Comparison of ENCODE assay signal across 9 cellular contexts in the genomic region with DNA sequence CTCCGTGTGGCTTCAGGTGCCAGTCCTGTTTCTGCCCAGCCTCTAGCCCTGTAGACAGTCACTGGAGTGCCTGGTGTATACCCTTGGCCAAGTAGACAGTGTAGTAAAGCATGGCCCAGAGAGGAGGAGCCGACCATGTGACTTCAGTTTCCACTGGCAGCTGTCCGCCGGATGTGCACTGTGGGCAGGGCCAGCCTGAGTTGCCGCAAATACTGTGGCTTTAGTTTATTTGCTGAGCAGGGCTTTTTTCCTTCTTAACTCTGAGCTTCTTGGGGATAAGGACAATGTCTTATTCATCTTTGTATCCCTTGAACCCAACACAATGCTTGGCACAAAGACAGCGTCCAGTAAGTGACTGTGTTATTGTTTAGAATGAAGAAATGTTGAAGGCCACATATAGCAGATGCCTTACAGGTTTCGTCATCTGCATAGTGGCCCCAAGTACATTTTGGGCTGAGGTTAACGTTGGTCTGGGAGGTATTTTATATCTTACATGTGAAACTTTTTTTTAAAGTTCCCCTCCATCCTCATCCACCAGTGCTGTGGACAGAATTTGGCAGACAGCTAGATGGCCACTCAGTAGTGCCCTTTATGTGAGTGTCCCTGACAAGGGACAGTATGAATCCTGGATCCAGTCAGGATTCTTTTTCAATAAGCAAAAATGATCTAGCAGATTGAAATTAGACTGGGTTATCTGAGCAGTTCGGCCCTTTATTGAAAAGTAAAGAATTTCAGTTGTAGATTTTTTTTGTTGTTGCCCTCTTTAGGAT. TPM values are rescaled to one million over a fixed set of nuclear protein-coding genes. Genes with fewer than 3 reads are reported as not detected.
A peak's percentile ranks its signal among the peaks of the same experiment; 100 is the strongest.
DNase-seq lines count a peak whose midpoint lies in the region; ATAC-seq and TF ChIP-seq lines count a peak whose summit lies in the region.
"Had no signal": no experiment of that assay in that cellular context is flagged by ENCODE, and none has a peak within 500 bp of the region (broad histone marks: within the 10 kb centered on the region; RNA-seq: fewer than 3 reads in every experiment).

No MANE protein-coding gene starts in this region.

- TF ChIP-seq CTCF in endodermal cell (conservative IDR thresholded peaks at IDR 0.05) (no peak), neural progenitor cell (IDR thresholded peaks at IDR 0.05) (no peak), testis (IDR thresholded peaks at IDR 0.05) (no peak)

- H3K4me1 Mint-ChIP-seq in activated CD4-positive, alpha-beta T cell treated with anti-CD3 and anti-CD28 coated beads, Interleukin-2, amount 10 ng/mL, durations not matched to agents 7 days and 5 days: peaks cover 34% of the 10 kb centered on the region
- H3K4me1 Mint-ChIP-seq in endodermal cell (peaks cover 33% of the 10 kb centered on the region), neural progenitor cell (peaks cover 48% of the 10 kb centered on the region)

- intact Hi-C loops in testis (cut with DNase I; ENCODE audit: low total_unique reads): no loop called here

- H3K4me3 ChIP-seq in ACC112 (ENCODE audit: low read depth, low read length): peak overlapping the region; percentile 24; the same call in 1 of the 2 replicates
- no peak overlapping the region for H3K4me3 ChIP-seq in endodermal cell (ENCODE audit: low read length)
- no peak overlapping the region for H3K4me3 ChIP-seq in neural progenitor cell
- no peak overlapping the region for H3K4me3 ChIP-seq in testis

- no peak for TF ChIP-seq POLR2A in testis (IDR thresholded peaks at IDR 0.05)

- H3K79me2 ChIP-seq in ACC112 (ENCODE audit: control insufficient read depth, insufficient read depth, low read length, unreplicated experiment) (peaks cover 10% of the 10 kb centered on the region), neural progenitor cell (ENCODE audit: low read depth) (no peaks in the 10 kb centered on the region)

- peak overlapping the region; percentile 0 for H3K4me3 Mint-ChIP-seq in activated CD4-positive, alpha-beta T cell treated with anti-CD3 and anti-CD28 coated beads, Interleukin-2, amount 10 ng/mL, durations not matched to agents 7 days and 5 days
- H3K4me3 Mint-ChIP-seq in endodermal cell: no peak overlapping the region
- H3K4me3 Mint-ChIP-seq in neural progenitor cell: no peak overlapping the region

- peaks cover 19% of the 10 kb centered on the region for H3K36me3 Mint-ChIP-seq in activated CD4-positive, alpha-beta T cell treated with anti-CD3 and anti-CD28 coated beads, Interleukin-2, amount 10 ng/mL, durations not matched to agents 7 days and 5 days (ENCODE audit: low read depth)
- peaks cover 18% of the 10 kb centered on the region for H3K36me3 Mint-ChIP-seq in endodermal cell (ENCODE audit: low read depth)
- H3K36me3 Mint-ChIP-seq in neural progenitor cell: peaks cover 13% of the 10 kb centered on the region

- whole genome bisulfite sequencing in endodermal cell (ENCODE audit: insufficient coverage in 1 of 2, insufficient read length in 1 of 2), 2 experiments: 90 to 98% methylated on average over 4 to 9 of the region's 9 CpGs
- WGBS in testis, 2 donors: 27 to 39% methylated on average over 9 of the region's 9 CpGs

- peak; percentile 92 for ATAC-seq in GM19438 (IDR thresholded peaks at IDR 0.05; ENCODE audit: low read depth, unreplicated experiment)
- peak; percentile 89 for ATAC-seq in HG03558 (IDR thresholded peaks at IDR 0.05; ENCODE audit: extremely low read depth, unreplicated experiment)

- peak overlapping the region; percentile 64 for H3K27ac Mint-ChIP-seq in activated CD4-positive, alpha-beta T cell treated with anti-CD3 and anti-CD28 coated beads, Interleukin-2, amount 10 ng/mL, durations not matched to agents 7 days and 5 days
- H3K27ac Mint-ChIP-seq in endodermal cell (no peak overlapping the region), neural progenitor cell (peak overlapping the region; percentile 51)

- H3K9me3 ChIP-seq in endodermal cell (ENCODE audit: control insufficient read depth, low read length) (no peaks in the 10 kb centered on the region), neural progenitor cell (ENCODE audit: low read depth) (no peaks in the 10 kb centered on the region), testis (no peaks in the 10 kb centered on the region)

- peaks cover 5% of the 10 kb centered on the region for H4K20me1 ChIP-seq in neural progenitor cell (ENCODE audit: low read depth)

- H3K27ac ChIP-seq in ACC112 (ENCODE audit: low read depth, low read length) (peak overlapping the region; percentile 33), endodermal cell (ENCODE audit: low read depth, low read length) (peak overlapping the region; percentile 3), neural progenitor cell (no peak overlapping the region), testis (peak overlapping the region; percentile 57 to 64)

- peak; percentile 70 for DNase-seq in activated CD4-positive, alpha-beta T cell treated with anti-CD3 and anti-CD28 coated beads, Interleukin-2, amount 10 ng/mL, durations not matched to agents 7 days and 5 days
- DNase-seq in endodermal cell (no peak), neural progenitor cell (ENCODE audit: low spot score) (no peak), testis (peak; percentile 91), retina (no peak)

- no peak overlapping the region for H3K9ac ChIP-seq in endodermal cell (ENCODE audit: extremely low read depth, low read length, poor library complexity, severe bottlenecking)
- H3K9ac ChIP-seq in neural progenitor cell: no peak overlapping the region

- CTCF ChIA-PET in activated CD4-positive, alpha-beta T cell treated with anti-CD3 and anti-CD28 coated beads, Interleukin-2, amount 10 ng/mL, durations not matched to agents 7 days and 5 days (lab: Charles Lee): interaction anchor here (0.5 to 1.4 kb wide), 3 partner anchors 29 to 528 kb away, joined by 3 read pairs; no protein-coding TSS in a partner anchor

- no peaks in the 10 kb centered on the region for H3K27me3 Mint-ChIP-seq in activated CD4-positive, alpha-beta T cell treated with anti-CD3 and anti-CD28 coated beads, Interleukin-2, amount 10 ng/mL, durations not matched to agents 7 days and 5 days
- no peaks in the 10 kb centered on the region for H3K27me3 Mint-ChIP-seq in endodermal cell (ENCODE audit: insufficient read depth)
- H3K27me3 Mint-ChIP-seq in neural progenitor cell (ENCODE audit: insufficient read depth, low read depth): peaks cover 4% of the 10 kb centered on the region

- H3K27me3 ChIP-seq in ACC112 (ENCODE audit: insufficient read depth, low read length) (no peaks in the 10 kb centered on the region), endodermal cell (ENCODE audit: control insufficient read depth, insufficient read depth, low read length, poor library complexity, severe bottlenecking) (no peaks in the 10 kb centered on the region), neural progenitor cell (no peaks in the 10 kb centered on the region), testis (no peaks in the 10 kb centered on the region)

- H3K36me3 ChIP-seq in ACC112 (ENCODE audit: insufficient read depth, low read length) (0 out of 2 replicates have a peak, but pooled peaks cover 3% of the 10 kb centered on the region), endodermal cell (ENCODE audit: control insufficient read depth, insufficient read depth, low read length) (peaks cover 9% of the 10 kb centered on the region), neural progenitor cell (no peaks in the 10 kb centered on the region), testis (ENCODE audit: low read depth, missing control alignments) (no peaks in the 10 kb centered on the region)

- H3K4me1 ChIP-seq in ACC112 (ENCODE audit: control insufficient read depth, insufficient read depth, low read length, unreplicated experiment): peaks cover 35% of the 10 kb centered on the region
- H3K4me1 ChIP-seq in endodermal cell (ENCODE audit: control insufficient read depth, insufficient read depth, low read length): no peaks in the 10 kb centered on the region
- peaks cover 10% of the 10 kb centered on the region for H3K4me1 ChIP-seq in neural progenitor cell
- H3K4me1 ChIP-seq in testis: peaks cover 54% of the 10 kb centered on the region

- H2AFZ ChIP-seq in ACC112 (ENCODE audit: low read length, unreplicated experiment): no peak overlapping the region
- H2AFZ ChIP-seq in neural progenitor cell (replicated peaks): no peak overlapping the region

- POLR2A ChIA-PET in activated CD4-positive, alpha-beta T cell treated with anti-CD3 and anti-CD28 coated beads, Interleukin-2, amount 10 ng/mL, durations not matched to agents 7 days and 5 days (lab: Charles Lee): no interaction called here

- no peak overlapping the region for H3K4me2 ChIP-seq in neural progenitor cell

- H3F3A ChIP-seq in neural progenitor cell (ENCODE audit: low read depth): no peaks in the 10 kb centered on the region

- H3K9me3 Mint-ChIP-seq in activated CD4-positive, alpha-beta T cell treated with anti-CD3 and anti-CD28 coated beads, Interleukin-2, amount 10 ng/mL, durations not matched to agents 7 days and 5 days: no peaks in the 10 kb centered on the region
- H3K9me3 Mint-ChIP-seq in endodermal cell (no peaks in the 10 kb centered on the region), neural progenitor cell (no peaks in the 10 kb centered on the region)

RNA-seq across cellular contexts. Expression of a gene that starts 40.6 kb away (rescaled TPM):
- total RNA-seq in activated CD4-positive, alpha-beta T cell treated with anti-CD3 and anti-CD28 coated beads, Interleukin-2, amount 10 ng/mL, durations not matched to agents 7 days and 5 days: not detected
- total RNA-seq in endodermal cell (not detected), neural progenitor cell (ENCODE audit: low replicate concordance) (not detected in 2 replicates), testis (10 to 100 TPM; 12.1 to 15.1 TPM)
- polyA plus RNA-seq in endodermal cell (2013, experiment 1 of 2): not detected
- not detected for polyA plus RNA-seq in endodermal cell (2013, experiment 2 of 2)
- polyA plus RNA-seq in testis (ENCODE audit: insufficient read depth, low read depth, low replicate concordance): 146 TPM
- total RNA-seq: glomerular endothelial cell had no signal

RNA-seq across cellular contexts. Expression of a gene that starts 52.8 kb away (rescaled TPM):
- 10 to 100 TPM; 30.2 to 31.4 TPM for total RNA-seq in activated CD4-positive, alpha-beta T cell treated with anti-CD3 and anti-CD28 coated beads, Interleukin-2, amount 10 ng/mL, durations not matched to agents 7 days and 5 days
- 10 to 100 TPM; 23.5 to 25.8 TPM for total RNA-seq in endodermal cell
- polyA plus RNA-seq in endodermal cell (2013, experiment 1 of 2): 30.2 TPM
- 29.0 TPM for polyA plus RNA-seq in endodermal cell (2013, experiment 2 of 2)
- total RNA-seq in neural progenitor cell (ENCODE audit: low replicate concordance): 21.1 and 29.3 TPM in 2 replicates
- total RNA-seq in testis: 100 to 1,000 TPM; 113 to 165 TPM
- 72.4 TPM for polyA plus RNA-seq in testis (ENCODE audit: insufficient read depth, low read depth, low replicate concordance)

RNA-seq across cellular contexts. Expression of a gene that starts 57.5 kb away (rescaled TPM):
- total RNA-seq in activated CD4-positive, alpha-beta T cell treated with anti-CD3 and anti-CD28 coated beads, Interleukin-2, amount 10 ng/mL, durations not matched to agents 7 days and 5 days: 10 to 100 TPM; 10.7 to 13.0 TPM
- total RNA-seq in endodermal cell (1 to 10 TPM; 5.0 to 5.7 TPM), neural progenitor cell (ENCODE audit: low replicate concordance) (10.1 and 18.4 TPM in 2 replicates), testis (10 to 100 TPM; 27.1 to 41.9 TPM)
- 16.1 TPM for polyA plus RNA-seq in endodermal cell (2013, experiment 1 of 2)
- polyA plus RNA-seq in endodermal cell (2013, experiment 2 of 2): 15.2 TPM
- polyA plus RNA-seq in testis (ENCODE audit: insufficient read depth, low read depth, low replicate concordance): 48.1 TPM

Comparison
In these comparisons a context has a peak if more than half of its experiments do, and no peak if none do; other contexts are left out.
1. DNase-seq: peak in activated CD4-positive, alpha-beta T cell treated with anti-CD3 and anti-CD28 coated beads, Interleukin-2, amount 10 ng/mL, durations not matched to agents 7 days and 5 days (single experiment) and testis (single experiment); none in endodermal cell (single experiment), neural progenitor cell (single experiment) and retina (single experiment).
2. RNA of a gene that starts 40.6 kb away (total RNA-seq): 12.1 to 15.1 TPM in testis; not detected in endodermal cell, not detected in activated CD4-positive, alpha-beta T cell treated with anti-CD3 and anti-CD28 coated beads, Interleukin-2, amount 10 ng/mL, durations not matched to agents 7 days and 5 days and not detected in neural progenitor cell; every median in the first group is over 10 times any median in the second.